In genomic region chrX:149550454-149550853, GRCh38 we compare ENCODE assay signal across 10 cellular contexts. TPM values are rescaled to one million over a fixed set of nuclear protein-coding genes. Genes with fewer than 3 reads are reported as not detected.
A peak's percentile ranks its signal among the peaks of the same experiment; 100 is the strongest.
DNase-seq lines count a peak whose midpoint lies in the region; ATAC-seq, FAIRE-seq and TF ChIP-seq lines count a peak whose summit lies in the region.
"Not testable (repeated sequence)": the region's sequence is repeated elsewhere in the genome, so short reads cannot be mapped to it uniquely, and the experiment has no call there.
"Had no signal": no experiment of that assay in that cellular context is flagged by ENCODE, and none has a peak within 500 bp of the region (broad histone marks: within the 10 kb centered on the region; RNA-seq: fewer than 3 reads in every experiment).

No MANE protein-coding gene starts in this region.

- H3K27ac ChIP-seq in PC-3 (ENCODE audit: low read length); endothelial cell of umbilical vein (ENCODE audit: insufficient read depth, low read depth, low read length): not testable (repeated sequence)

- H3K4me3 ChIP-seq in PC-3 (ENCODE audit: low read length); endothelial cell of umbilical vein (replicated peaks in 1 of 3; ENCODE audit: insufficient read depth in 1 of 3, low read depth in 1 of 3, low read length in 3 of 3): not testable (repeated sequence)

- not testable (repeated sequence) for ATAC-seq in PC-3
- peak; percentile 88 for ATAC-seq in activated CD8-positive, alpha-beta T cell treated with anti-CD3 and anti-CD28 coated beads, Interleukin-2, amount 10 ng/mL, durations not matched to agents 7 days and 5 days
- peak; percentile 92 for ATAC-seq in activated naive CD8-positive, alpha-beta T cell treated with anti-CD3 and anti-CD28 coated beads, Interleukin-2, amount 10 ng/mL, durations not matched to agents 7 days and 5 days (ENCODE audit: low read depth)
- peak; percentile 19 for ATAC-seq in stimulated activated effector memory CD8-positive, alpha-beta T cell treated with anti-CD3 and anti-CD28 coated beads, Interleukin-12 subunit alpha, Interleukin-12 subunit beta, amount 100 ng/mL, for 72 hours

- FAIRE-seq in endothelial cell of umbilical vein (lab: Jason Lieb, UNC): peak; percentile 81

- not testable (repeated sequence) for H4K20me1 ChIP-seq in PC-3 (ENCODE audit: low read length); endothelial cell of umbilical vein (replicated peaks; ENCODE audit: control insufficient read depth, extremely low read depth, insufficient read depth, low read length)

- H3K27me3 Mint-ChIP-seq in activated CD8-positive, alpha-beta T cell treated with anti-CD3 and anti-CD28 coated beads, Interleukin-2, amount 10 ng/mL, durations not matched to agents 7 days and 5 days (ENCODE audit: low read depth); activated naive CD8-positive, alpha-beta T cell treated with anti-CD3 and anti-CD28 coated beads, Interleukin-2, amount 10 ng/mL, durations not matched to agents 7 days and 5 days: not testable (repeated sequence)

- CTCF ChIA-PET in PC-3 (lab: Charles Lee); activated CD8-positive, alpha-beta T cell treated with anti-CD3 and anti-CD28 coated beads, Interleukin-2, amount 10 ng/mL, durations not matched to agents 7 days and 5 days (lab: Charles Lee); endothelial cell of umbilical vein (lab: Charles Lee): not testable (repeated sequence)

- not testable (repeated sequence) for H3K9me2 ChIP-seq in PC-3 (replicated peaks; ENCODE audit: low read length)

- not testable (repeated sequence) for TF ChIP-seq POLR2A in endothelial cell of umbilical vein (IDR thresholded peaks at IDR 0.05; ENCODE audit: low read depth, low read length)

- peak overlapping the region; percentile 75 for H3K27ac Mint-ChIP-seq in activated CD8-positive, alpha-beta T cell treated with anti-CD3 and anti-CD28 coated beads, Interleukin-2, amount 10 ng/mL, durations not matched to agents 7 days and 5 days
- H3K27ac Mint-ChIP-seq in activated naive CD8-positive, alpha-beta T cell treated with anti-CD3 and anti-CD28 coated beads, Interleukin-2, amount 10 ng/mL, durations not matched to agents 7 days and 5 days: peak overlapping the region; percentile 74
- not testable (repeated sequence) for H3K27ac Mint-ChIP-seq in stimulated activated effector memory CD8-positive, alpha-beta T cell treated with anti-CD3 and anti-CD28 coated beads, Interleukin-12 subunit alpha, Interleukin-12 subunit beta, amount 100 ng/mL, for 72 hours

- H3K36me3 ChIP-seq in PC-3 (ENCODE audit: low read depth, low read length); endothelial cell of umbilical vein (ENCODE audit: control insufficient read depth in 2 of 2, extremely low read depth in 1 of 2, insufficient read depth in 2 of 2, low read length in 2 of 2): not testable (repeated sequence)

- dilution Hi-C loops in endothelial cell of umbilical vein (cut with MboI; ENCODE audit: extremely low pct_ligation_motif_present, low sequenced_read_pairs): not testable (repeated sequence)

- DNase-seq in PC-3; endothelial cell of umbilical vein (ENCODE audit: low read depth, low spot score); stimulated activated effector memory CD8-positive, alpha-beta T cell treated with anti-CD3 and anti-CD28 coated beads, Interleukin-12 subunit alpha, Interleukin-12 subunit beta, amount 100 ng/mL, for 72 hours (ENCODE audit: low spot score in 2 of 2): not testable (repeated sequence)
- DNase-seq in activated CD8-positive, alpha-beta T cell treated with anti-CD3 and anti-CD28 coated beads, Interleukin-2, amount 10 ng/mL, durations not matched to agents 7 days and 5 days: peak; percentile 65
- DNase-seq in activated naive CD8-positive, alpha-beta T cell treated with anti-CD3 and anti-CD28 coated beads, Interleukin-2, amount 10 ng/mL, durations not matched to agents 7 days and 5 days: peak; percentile 47

- intact Hi-C loops in PC-3 (cut with micrococcal nuclease); endothelial cell of umbilical vein (cut with micrococcal nuclease): not testable (repeated sequence)

- POLR2A ChIA-PET in PC-3 (lab: Charles Lee; ENCODE audit: unreplicated experiment); activated CD8-positive, alpha-beta T cell treated with anti-CD3 and anti-CD28 coated beads, Interleukin-2, amount 10 ng/mL, durations not matched to agents 7 days and 5 days (lab: Charles Lee); activated naive CD8-positive, alpha-beta T cell treated with anti-CD3 and anti-CD28 coated beads, Interleukin-2, amount 10 ng/mL, durations not matched to agents 7 days and 5 days (lab: Charles Lee); endothelial cell of umbilical vein (lab: Charles Lee): not testable (repeated sequence)

- not testable (repeated sequence) for H3K4me1 Mint-ChIP-seq in activated CD8-positive, alpha-beta T cell treated with anti-CD3 and anti-CD28 coated beads, Interleukin-2, amount 10 ng/mL, durations not matched to agents 7 days and 5 days (ENCODE audit: low read depth); activated naive CD8-positive, alpha-beta T cell treated with anti-CD3 and anti-CD28 coated beads, Interleukin-2, amount 10 ng/mL, durations not matched to agents 7 days and 5 days; stimulated activated effector memory CD8-positive, alpha-beta T cell treated with anti-CD3 and anti-CD28 coated beads, Interleukin-12 subunit alpha, Interleukin-12 subunit beta, amount 100 ng/mL, for 72 hours

- not testable (repeated sequence) for H3K9me1 ChIP-seq in endothelial cell of umbilical vein (replicated peaks; ENCODE audit: control insufficient read depth, extremely low read depth, insufficient read depth, low read length)

- H3K9ac ChIP-seq in PC-3 (ENCODE audit: low read length); endothelial cell of umbilical vein (replicated peaks; ENCODE audit: extremely low read depth, insufficient read depth, low read length): not testable (repeated sequence)

- not testable (repeated sequence) for H2AFZ ChIP-seq in PC-3 (ENCODE audit: low read length); endothelial cell of umbilical vein (ENCODE audit: low read depth, low read length)

- not testable (repeated sequence) for H3K9me3 ChIP-seq in PC-3 (ENCODE audit: low read length); endothelial cell of umbilical vein (replicated peaks; ENCODE audit: control insufficient read depth, insufficient read depth, low read length)

- not testable (repeated sequence) for H3K4me1 ChIP-seq in PC-3 (ENCODE audit: insufficient read depth, low read length); endothelial cell of umbilical vein (ENCODE audit: control insufficient read depth, extremely low read depth, insufficient read depth, low read length)

- H3K4me2 ChIP-seq in PC-3 (ENCODE audit: low read length); endothelial cell of umbilical vein (ENCODE audit: insufficient read depth, low read length): not testable (repeated sequence)

- not testable (repeated sequence) for TF ChIP-seq CTCF in PC-3 (conservative IDR thresholded peaks at IDR 0.05; ENCODE audit: low read depth, low read length); endothelial cell of umbilical vein (IDR thresholded peaks at IDR 0.05; ENCODE audit: extremely low read depth in 1 of 2, insufficient read depth in 1 of 2, low read depth in 1 of 2, low read length in 2 of 2)

- not testable (repeated sequence) for H3K4me3 Mint-ChIP-seq in activated CD8-positive, alpha-beta T cell treated with anti-CD3 and anti-CD28 coated beads, Interleukin-2, amount 10 ng/mL, durations not matched to agents 7 days and 5 days; activated naive CD8-positive, alpha-beta T cell treated with anti-CD3 and anti-CD28 coated beads, Interleukin-2, amount 10 ng/mL, durations not matched to agents 7 days and 5 days; stimulated activated effector memory CD8-positive, alpha-beta T cell treated with anti-CD3 and anti-CD28 coated beads, Interleukin-12 subunit alpha, Interleukin-12 subunit beta, amount 100 ng/mL, for 72 hours

- H3K79me2 ChIP-seq in PC-3 (ENCODE audit: low read length); endothelial cell of umbilical vein (ENCODE audit: control insufficient read depth, insufficient read depth, low read length): not testable (repeated sequence)

- TSS peak; percentile 16 for BruUV-seq in PC-3 (replicated peaks; lab: Mats Ljungman, UMichigan)
- BruUV-seq in endothelial cell of umbilical vein (replicated peaks; lab: Mats Ljungman, UMichigan): not testable (repeated sequence)

- H3K27me3 ChIP-seq in PC-3 (ENCODE audit: low read length); endothelial cell of umbilical vein (ENCODE audit: control insufficient read depth in 2 of 2, insufficient read depth in 2 of 2, low read length in 2 of 2): not testable (repeated sequence)

- H3K9me3 Mint-ChIP-seq in activated CD8-positive, alpha-beta T cell treated with anti-CD3 and anti-CD28 coated beads, Interleukin-2, amount 10 ng/mL, durations not matched to agents 7 days and 5 days (ENCODE audit: insufficient read depth); activated naive CD8-positive, alpha-beta T cell treated with anti-CD3 and anti-CD28 coated beads, Interleukin-2, amount 10 ng/mL, durations not matched to agents 7 days and 5 days; stimulated activated effector memory CD8-positive, alpha-beta T cell treated with anti-CD3 and anti-CD28 coated beads, Interleukin-12 subunit alpha, Interleukin-12 subunit beta, amount 100 ng/mL, for 72 hours: not testable (repeated sequence)

- not testable (repeated sequence) for H3K36me3 Mint-ChIP-seq in activated CD8-positive, alpha-beta T cell treated with anti-CD3 and anti-CD28 coated beads, Interleukin-2, amount 10 ng/mL, durations not matched to agents 7 days and 5 days (ENCODE audit: low read depth); activated naive CD8-positive, alpha-beta T cell treated with anti-CD3 and anti-CD28 coated beads, Interleukin-2, amount 10 ng/mL, durations not matched to agents 7 days and 5 days; stimulated activated effector memory CD8-positive, alpha-beta T cell treated with anti-CD3 and anti-CD28 coated beads, Interleukin-12 subunit alpha, Interleukin-12 subunit beta, amount 100 ng/mL, for 72 hours

- H3F3A ChIP-seq in PC-3 (ENCODE audit: low read length, unreplicated experiment): not testable (repeated sequence)

RNA-seq across cellular contexts. Expression of gene HSFX3, which starts 0.7 kb away (rescaled TPM):
- total RNA-seq in PC-3 (2014; rRNA removed) (not detected in 2 replicates), endothelial cell of umbilical vein (not detected in 2 replicates)
- not detected for total RNA-seq in activated CD8-positive, alpha-beta T cell treated with anti-CD3 and anti-CD28 coated beads, Interleukin-2, amount 10 ng/mL, durations not matched to agents 7 days and 5 days
- total RNA-seq in activated naive CD8-positive, alpha-beta T cell treated with anti-CD3 and anti-CD28 coated beads, Interleukin-2, amount 10 ng/mL, durations not matched to agents 7 days and 5 days: not detected
- polyA plus RNA-seq in endothelial cell of umbilical vein: not detected in 2 replicates
- not detected in 2 replicates for polyA plus RNA-seq in endothelial cell of umbilical vein (2011; cell fraction: cytosol; rRNA removed)
- polyA plus RNA-seq in endothelial cell of umbilical vein (2011; cell fraction: nucleus; rRNA removed): not detected in 2 replicates
- not detected in 2 replicates for polyA plus RNA-seq in endothelial cell of umbilical vein (2012)
- not detected in 2 replicates for polyA minus RNA-seq in endothelial cell of umbilical vein
- polyA minus RNA-seq in endothelial cell of umbilical vein (2011; cell fraction: cytosol; rRNA and poly(A)+ RNA removed): not detected
- not detected in 2 replicates for polyA minus RNA-seq in endothelial cell of umbilical vein (2011; cell fraction: nucleus; rRNA and poly(A)+ RNA removed)
- total RNA-seq: A673; Caco-2; CD8-positive, alpha-beta T cell had no signal
- polyA plus RNA-seq: IgD-negative memory B cell, SK-N-SH had no signal

RNA-seq across cellular contexts. Expression of gene EOLA1, which starts 9.6 kb away (rescaled TPM):
- total RNA-seq in PC-3 (2014; rRNA removed) (21.7 and 25.9 TPM in 2 replicates), endothelial cell of umbilical vein (17.5 and 24.6 TPM in 2 replicates)
- 10 to 100 TPM; 45.2 to 46.5 TPM for total RNA-seq in activated CD8-positive, alpha-beta T cell treated with anti-CD3 and anti-CD28 coated beads, Interleukin-2, amount 10 ng/mL, durations not matched to agents 7 days and 5 days
- 10 to 100 TPM; 25.7 to 30.1 TPM for total RNA-seq in activated naive CD8-positive, alpha-beta T cell treated with anti-CD3 and anti-CD28 coated beads, Interleukin-2, amount 10 ng/mL, durations not matched to agents 7 days and 5 days
- 11.2 and 12.5 TPM in 2 replicates for polyA plus RNA-seq in endothelial cell of umbilical vein
- polyA plus RNA-seq in endothelial cell of umbilical vein (2011; cell fraction: cytosol; rRNA removed): 15.1 and 15.8 TPM in 2 replicates
- polyA plus RNA-seq in endothelial cell of umbilical vein (2011; cell fraction: nucleus; rRNA removed): 19.6 and 20.0 TPM in 2 replicates
- 14.8 and 17.0 TPM in 2 replicates for polyA plus RNA-seq in endothelial cell of umbilical vein (2012)
- polyA minus RNA-seq in endothelial cell of umbilical vein: 7.6 and 10.8 TPM in 2 replicates
- polyA minus RNA-seq in endothelial cell of umbilical vein (2011; cell fraction: cytosol; rRNA and poly(A)+ RNA removed): 9.3 TPM
- 8.3 and 12.3 TPM in 2 replicates for polyA minus RNA-seq in endothelial cell of umbilical vein (2011; cell fraction: nucleus; rRNA and poly(A)+ RNA removed)

RNA-seq across cellular contexts. Expression of gene MAGEA9B, which starts 36.8 kb away (rescaled TPM):
- not detected in 2 replicates for total RNA-seq in PC-3 (2014; rRNA removed)
- total RNA-seq in activated CD8-positive, alpha-beta T cell treated with anti-CD3 and anti-CD28 coated beads, Interleukin-2, amount 10 ng/mL, durations not matched to agents 7 days and 5 days: not detected
- not detected for total RNA-seq in activated naive CD8-positive, alpha-beta T cell treated with anti-CD3 and anti-CD28 coated beads, Interleukin-2, amount 10 ng/mL, durations not matched to agents 7 days and 5 days
- not detected in 2 replicates for total RNA-seq in endothelial cell of umbilical vein
- not detected in 2 replicates for polyA plus RNA-seq in endothelial cell of umbilical vein
- polyA plus RNA-seq in endothelial cell of umbilical vein (2011; cell fraction: cytosol; rRNA removed): not detected in 2 replicates
- not detected in 2 replicates for polyA plus RNA-seq in endothelial cell of umbilical vein (2011; cell fraction: nucleus; rRNA removed)
- polyA plus RNA-seq in endothelial cell of umbilical vein (2012): not detected in 2 replicates
- 0.30 TPM in 1 of 2 replicates, not detected in the other for polyA minus RNA-seq in endothelial cell of umbilical vein
- not detected for polyA minus RNA-seq in endothelial cell of umbilical vein (2011; cell fraction: cytosol; rRNA and poly(A)+ RNA removed)
- polyA minus RNA-seq in endothelial cell of umbilical vein (2011; cell fraction: nucleus; rRNA and poly(A)+ RNA removed): not detected in 2 replicates
- total RNA-seq: A673; Caco-2; CD8-positive, alpha-beta T cell had no signal

RNA-seq across cellular contexts. Expression of gene HSFX2, which starts 44.7 kb away (rescaled TPM):
- total RNA-seq in PC-3 (2014; rRNA removed) (not detected in 2 replicates), endothelial cell of umbilical vein (0.55 TPM in 1 of 2 replicates, not detected in the other)
- total RNA-seq in activated CD8-positive, alpha-beta T cell treated with anti-CD3 and anti-CD28 coated beads, Interleukin-2, amount 10 ng/mL, durations not matched to agents 7 days and 5 days: not detected
- total RNA-seq in activated naive CD8-positive, alpha-beta T cell treated with anti-CD3 and anti-CD28 coated beads, Interleukin-2, amount 10 ng/mL, durations not matched to agents 7 days and 5 days: under 1 TPM in 1 of 2 experiments, not detected in 1; 0.28 TPM
- 0.11 and 0.86 TPM in 2 replicates for polyA plus RNA-seq in endothelial cell of umbilical vein
- polyA plus RNA-seq in endothelial cell of umbilical vein (2011; cell fraction: cytosol; rRNA removed): 0.39 TPM in 1 of 2 replicates, not detected in the other
- 0.74 TPM in 1 of 2 replicates, not detected in the other for polyA plus RNA-seq in endothelial cell of umbilical vein (2011; cell fraction: nucleus; rRNA removed)
- not detected in 2 replicates for polyA plus RNA-seq in endothelial cell of umbilical vein (2012)
- polyA minus RNA-seq in endothelial cell of umbilical vein: not detected in 2 replicates
- polyA minus RNA-seq in endothelial cell of umbilical vein (2011; cell fraction: cytosol; rRNA and poly(A)+ RNA removed): not detected
- not detected in 2 replicates for polyA minus RNA-seq in endothelial cell of umbilical vein (2011; cell fraction: nucleus; rRNA and poly(A)+ RNA removed)
- total RNA-seq: A673; CD8-positive, alpha-beta T cell had no signal

RNA-seq across cellular contexts. Expression of gene IDS, which starts 45.3 kb away (rescaled TPM):
- total RNA-seq in PC-3 (2014; rRNA removed) (68.4 and 72.9 TPM in 2 replicates), endothelial cell of umbilical vein (35.2 and 42.2 TPM in 2 replicates)
- 10 to 100 TPM; 47.2 to 50.8 TPM for total RNA-seq in activated CD8-positive, alpha-beta T cell treated with anti-CD3 and anti-CD28 coated beads, Interleukin-2, amount 10 ng/mL, durations not matched to agents 7 days and 5 days
- 100 to 1,000 TPM; 108 to 109 TPM for total RNA-seq in activated naive CD8-positive, alpha-beta T cell treated with anti-CD3 and anti-CD28 coated beads, Interleukin-2, amount 10 ng/mL, durations not matched to agents 7 days and 5 days
- 42.9 and 44.0 TPM in 2 replicates for polyA plus RNA-seq in endothelial cell of umbilical vein
- 41.1 and 42.8 TPM in 2 replicates for polyA plus RNA-seq in endothelial cell of umbilical vein (2011; cell fraction: cytosol; rRNA removed)
- polyA plus RNA-seq in endothelial cell of umbilical vein (2011; cell fraction: nucleus; rRNA removed): 44.1 and 46.1 TPM in 2 replicates
- polyA plus RNA-seq in endothelial cell of umbilical vein (2012): 39.4 and 43.7 TPM in 2 replicates
- 56.8 and 73.5 TPM in 2 replicates for polyA minus RNA-seq in endothelial cell of umbilical vein
- polyA minus RNA-seq in endothelial cell of umbilical vein (2011; cell fraction: cytosol; rRNA and poly(A)+ RNA removed): 4.5 TPM
- 27.7 and 31.7 TPM in 2 replicates for polyA minus RNA-seq in endothelial cell of umbilical vein (2011; cell fraction: nucleus; rRNA and poly(A)+ RNA removed)
